In the genomic region with DNA sequence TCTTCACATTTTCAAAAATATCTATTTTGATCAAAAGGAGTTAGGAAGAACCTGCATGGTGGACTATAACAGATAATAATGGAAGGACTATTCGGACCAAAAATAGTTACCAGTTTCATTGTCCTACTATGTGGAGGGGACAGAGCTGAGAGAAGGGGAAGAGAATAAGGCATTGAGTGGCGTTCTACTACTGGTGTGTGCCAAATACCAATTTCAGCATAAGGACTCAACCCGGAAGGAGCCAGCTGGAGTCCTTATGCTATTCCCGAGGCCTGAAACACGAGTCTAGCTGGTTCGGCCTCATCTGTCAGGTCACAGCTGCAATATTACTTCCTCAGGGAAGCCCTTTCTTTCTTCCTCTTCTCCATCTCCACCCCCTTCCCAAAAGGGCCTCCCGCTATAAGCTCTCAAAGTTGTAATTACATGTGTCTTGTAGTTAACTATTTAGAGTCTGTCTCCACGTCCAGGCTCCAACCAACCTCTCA, we compare ENCODE assay signal across 8 cellular contexts. TPM values are rescaled to one million over a fixed set of nuclear protein-coding genes. Genes with fewer than 3 reads are reported as not detected.
A peak's percentile ranks its signal among the peaks of the same experiment; 100 is the strongest.
DNase-seq lines count a peak whose midpoint lies in the region; ATAC-seq and TF ChIP-seq lines count a peak whose summit lies in the region.

No MANE protein-coding gene starts in this region.

- H3K18ac ChIP-seq in mesenchymal stem cell (ENCODE audit: low read depth in 1 of 2, low read length in 2 of 2) = peak overlapping the region; percentile 64 to 93

- peak overlapping the region; percentile 78 for H3K4me3 Mint-ChIP-seq in activated T-cell treated with anti-CD3 and anti-CD28 coated beads, Interleukin-2, amount 50 U/mL, for 24 hours

- H3K27me3 Mint-ChIP-seq in activated T-cell treated with anti-CD3 and anti-CD28 coated beads, Interleukin-2, amount 50 U/mL, for 24 hours = peaks cover 37% of the 10 kb centered on the region

- DNase-seq in activated T-cell treated with anti-CD3 and anti-CD28 coated beads, Interleukin-2, amount 50 U/mL, for 24 hours = no peak
- DNase-seq in activated T-cell treated with anti-CD3 and anti-CD28 coated beads for 4 hours (no peak), Panc1 (ENCODE audit: low read depth, low spot score) (no peak), mesenchymal stem cell (no peak), uterus (peak in 1 of 2 donors; percentile 17), NCI-H345 (lab: John Stamatoyannopoulos, UW) (no peak), midbrain (lab: John Stamatoyannopoulos, UW) (no peak)

- 0 out of 2 replicates have a peak, but pooled peaks have one; percentile 13 for ATAC-seq in Panc1

- no peak overlapping the region for H2AK5ac ChIP-seq in mesenchymal stem cell (ENCODE audit: low read length, severe bottlenecking)

- H2BK15ac ChIP-seq in mesenchymal stem cell (ENCODE audit: low read depth, poor library complexity, severe bottlenecking) = no peak overlapping the region

- H3K27ac Mint-ChIP-seq in activated T-cell treated with anti-CD3 and anti-CD28 coated beads, Interleukin-2, amount 50 U/mL, for 24 hours = peak overlapping the region; percentile 50

- H3K27me3 ChIP-seq in Panc1 (ENCODE audit: control insufficient read depth, insufficient read depth, low read length) = no peaks in the 10 kb centered on the region
- H3K27me3 ChIP-seq in ectodermal cell (ENCODE audit: control insufficient read depth, insufficient read depth, low read length, poor library complexity, severe bottlenecking) = no peaks in the 10 kb centered on the region
- no peaks in the 10 kb centered on the region for H3K27me3 ChIP-seq in mesenchymal stem cell (ENCODE audit: control insufficient read depth in 1 of 2, insufficient read depth in 1 of 2, low read length in 2 of 2)
- no peaks in the 10 kb centered on the region for H3K27me3 ChIP-seq in uterus

- no peak for TF ChIP-seq POLR2A in uterus (IDR thresholded peaks at IDR 0.05)

- H3K36me3 ChIP-seq in Panc1 (ENCODE audit: control insufficient read depth, insufficient read depth, low read length) = no peaks in the 10 kb centered on the region
- no peaks in the 10 kb centered on the region for H3K36me3 ChIP-seq in ectodermal cell (ENCODE audit: control insufficient read depth, insufficient read depth, low read length)
- no peaks in the 10 kb centered on the region for H3K36me3 ChIP-seq in mesenchymal stem cell (ENCODE audit: control insufficient read depth in 1 of 2, insufficient read depth in 2 of 2, low read depth in 1 of 2, low read length in 2 of 2)
- no peaks in the 10 kb centered on the region for H3K36me3 ChIP-seq in uterus

- no peak overlapping the region for H4K91ac ChIP-seq in mesenchymal stem cell (ENCODE audit: low read length)

- no peak overlapping the region for H2AFZ ChIP-seq in mesenchymal stem cell (ENCODE audit: low read depth, low read length)

- H3K4ac ChIP-seq in mesenchymal stem cell (ENCODE audit: low read depth in 1 of 2, low read length in 2 of 2) = peak overlapping the region in 1 of 2 experiments; percentile 88

- no peak overlapping the region for H2BK120ac ChIP-seq in mesenchymal stem cell (ENCODE audit: low read depth, low read length)

- H3K4me2 ChIP-seq in mesenchymal stem cell (ENCODE audit: low read length, poor library complexity, severe bottlenecking) = peak overlapping the region; percentile 71

- H2BK5ac ChIP-seq in mesenchymal stem cell (ENCODE audit: low read depth, low read length, poor library complexity, severe bottlenecking) = no peak overlapping the region

- H3K4me3 ChIP-seq in Panc1 (ENCODE audit: low read depth in 2 of 2, low read length in 2 of 2) (peak overlapping the region; percentile 80 to 83), ectodermal cell (ENCODE audit: insufficient read depth, low read depth, low read length) (peak overlapping the region; percentile 84), mesenchymal stem cell (ENCODE audit: insufficient read depth in 1 of 2, low read depth in 1 of 2, low read length in 2 of 2) (peak overlapping the region in 1 of 2 experiments; percentile 88), uterus (peak overlapping the region; percentile 84 to 87)

- POLR2A ChIA-PET in Panc1 (lab: Charles Lee) = no interaction called here

- 39 to 58% methylated on average over 7 of the region's 8 CpGs for WGBS in ectodermal cell, 2 experiments
- WGBS in mesenchymal stem cell = 42% methylated on average over 7 of the region's 8 CpGs

- TF ChIP-seq CTCF in Panc1 (IDR thresholded peaks at IDR 0.05) (no peak), uterus (IDR thresholded peaks at IDR 0.05) (no peak)

- H3K9me3 Mint-ChIP-seq in activated T-cell treated with anti-CD3 and anti-CD28 coated beads, Interleukin-2, amount 50 U/mL, for 24 hours = no peaks in the 10 kb centered on the region

- H3K4me1 ChIP-seq in Panc1 (ENCODE audit: control insufficient read depth, insufficient read depth, low read length) = peaks cover 5% of the 10 kb centered on the region
- H3K4me1 ChIP-seq in ectodermal cell (ENCODE audit: control insufficient read depth, insufficient read depth, low read length) = no peaks in the 10 kb centered on the region
- peaks cover 4% of the 10 kb centered on the region for H3K4me1 ChIP-seq in mesenchymal stem cell (ENCODE audit: control insufficient read depth, insufficient read depth, low read depth, low read length)
- no peaks in the 10 kb centered on the region for H3K4me1 ChIP-seq in uterus

- H3K9me3 ChIP-seq in Panc1 (ENCODE audit: control insufficient read depth, insufficient read depth, low read depth, low read length) (no peaks in the 10 kb centered on the region), ectodermal cell (ENCODE audit: control insufficient read depth, low read length) (no peaks in the 10 kb centered on the region), mesenchymal stem cell (ENCODE audit: control insufficient read depth, low read length) (no peaks in the 10 kb centered on the region), uterus (no peaks in the 10 kb centered on the region)

- intact Hi-C loops in Panc1 (cut with micrococcal nuclease; ENCODE audit: unreplicated experiment) = no loop called here
- intact Hi-C loops in uterus (cut with DNase I; ENCODE audit: low total_unique reads) = no loop called here

- no peaks in the 10 kb centered on the region for H3K79me1 ChIP-seq in mesenchymal stem cell (replicated peaks; ENCODE audit: low read length, poor library complexity, severe bottlenecking)

- BruUV-seq in Panc1 (replicated peaks; lab: Mats Ljungman, UMichigan) = no TSS peak

- CTCF ChIA-PET in Panc1 (lab: Charles Lee) = interaction anchor here (0.5 kb wide), 1 partner anchor 20 kb away, joined by 9 read pairs; a partner anchor contains a TSS

- H3K36me3 Mint-ChIP-seq in activated T-cell treated with anti-CD3 and anti-CD28 coated beads, Interleukin-2, amount 50 U/mL, for 24 hours (ENCODE audit: low read depth) = no peaks in the 10 kb centered on the region

- H3K23ac ChIP-seq in mesenchymal stem cell (ENCODE audit: low read length in 2 of 2) = no peak overlapping the region

- peak overlapping the region; percentile 98 for H3K9ac ChIP-seq in mesenchymal stem cell (ENCODE audit: low read length)

- in situ Hi-C loops in Panc1 (cut with HindIII; ENCODE audit: low pct_unique_long_range_greater_than_20kb, low sequenced_read_pairs) = no loop called here

- H2BK12ac ChIP-seq in mesenchymal stem cell (ENCODE audit: low read length in 2 of 2) = no peak overlapping the region

- no peak overlapping the region for H3K14ac ChIP-seq in mesenchymal stem cell (ENCODE audit: low read length in 2 of 2)

- peak overlapping the region; percentile 56 for H4K8ac ChIP-seq in mesenchymal stem cell (ENCODE audit: low read length)

- peak overlapping the region; percentile 92 for H3K27ac ChIP-seq in Panc1 (ENCODE audit: low read length)
- H3K27ac ChIP-seq in ectodermal cell (ENCODE audit: insufficient read depth, low read depth, low read length, poor library complexity, severe bottlenecking) = no peak overlapping the region
- H3K27ac ChIP-seq in mesenchymal stem cell (ENCODE audit: low read length, poor library complexity, severe bottlenecking) = no peak overlapping the region
- H3K27ac ChIP-seq in uterus = peak overlapping the region; percentile 92 to 95

- peaks cover 27% of the 10 kb centered on the region for H3K4me1 Mint-ChIP-seq in activated T-cell treated with anti-CD3 and anti-CD28 coated beads, Interleukin-2, amount 50 U/mL, for 24 hours (ENCODE audit: low read depth)

RNA-seq across cellular contexts. Expression of a gene that starts 20.5 kb away (rescaled TPM):
- total RNA-seq in Panc1 (2021; ENCODE audit: unreplicated experiment) = 22.1 TPM
- 3.7 TPM for polyA plus RNA-seq in Panc1 (2012; ENCODE audit: insufficient read length)
- polyA plus RNA-seq in ectodermal cell (2013, experiment 1 of 4) = 10.5 TPM
- 11.4 TPM for polyA plus RNA-seq in ectodermal cell (2013, experiment 2 of 4)
- polyA plus RNA-seq in ectodermal cell (2013, experiment 3 of 4) = 6.0 TPM
- 8.6 TPM for polyA plus RNA-seq in ectodermal cell (2013, experiment 4 of 4)
- polyA plus RNA-seq in mesenchymal stem cell (2013, experiment 1 of 2) = 11.6 TPM
- polyA plus RNA-seq in mesenchymal stem cell (2013, experiment 2 of 2) = 9.9 TPM
- 10 to 100 TPM; 16.9 to 60.1 (median 38.0) TPM for total RNA-seq in uterus

Comparison
In these comparisons a context has a peak if more than half of its experiments do, and no peak if none do; other contexts are left out.
1. H3K27ac ChIP-seq: peak in Panc1 (single experiment) and uterus (2 of 2); none in ectodermal cell (single experiment) and mesenchymal stem cell (single experiment).